ENCODE assay signal across 16 cellular contexts in the genomic region with DNA sequence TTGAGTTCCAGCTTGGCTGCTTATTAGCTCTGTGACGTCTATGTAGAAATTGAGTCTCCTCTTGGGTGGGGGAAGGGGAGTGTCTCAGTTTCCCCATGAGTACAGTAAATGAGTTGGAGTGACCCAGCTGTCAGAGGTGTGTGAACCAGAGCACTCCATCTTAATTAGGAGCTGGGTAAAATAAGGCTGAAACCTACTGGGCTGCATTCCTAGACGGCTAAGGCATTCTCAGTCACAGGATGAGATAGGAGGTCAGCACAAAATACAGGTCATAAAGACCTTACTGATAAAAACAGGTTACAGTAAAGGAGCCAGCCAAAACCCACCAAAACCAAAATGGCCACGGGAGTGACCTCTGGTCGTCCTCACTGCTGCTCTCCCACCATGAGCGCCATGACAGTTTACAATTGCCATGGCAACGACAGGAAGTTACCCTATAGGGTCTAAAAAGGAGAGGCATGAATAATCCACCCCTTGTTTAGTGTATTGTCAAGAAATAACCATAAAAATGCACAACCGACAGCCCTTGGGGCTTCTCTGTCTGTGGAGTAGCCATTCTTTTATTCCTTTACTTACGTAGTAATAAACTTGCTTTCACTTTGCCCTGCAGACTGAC.
"Had no signal": no experiment of that assay in that cellular context is flagged by ENCODE, and none has a peak within 500 bp of the region (broad histone marks: within the 10 kb centered on the region; RNA-seq: fewer than 3 reads in every experiment).

No MANE protein-coding gene starts in this region.

- H3K27me3 ChIP-seq: cardiac muscle cell, ovary, right lobe of liver, tibial nerve had no signal

- H3K4me3 ChIP-seq: cardiac muscle cell, ovary, right lobe of liver, tibial nerve had no signal

- H3K4me1 ChIP-seq: right lobe of liver had no signal

- ATAC-seq: effector memory CD8-positive, alpha-beta T cell; left lobe of liver; right lobe of liver had no signal

- H3K27ac ChIP-seq: cardiac muscle cell, ovary, right lobe of liver, tibial nerve had no signal

- H3K9me3 ChIP-seq: ovary, right lobe of liver, tibial nerve had no signal

- H3K36me3 ChIP-seq: cardiac muscle cell, ovary, right lobe of liver, tibial nerve had no signal

- DNase-seq: activated B cell treated with CpG ODN at 0.5 μM for 24 hours; activated CD4-positive, alpha-beta memory T cell treated with anti-CD3 and anti-CD28 coated beads for 36 hours; activated CD4-positive, alpha-beta T cell treated with anti-CD3 and anti-CD28 coated beads for 4 hours; activated naive CD4-positive, alpha-beta T cell treated with Interleukin-2 at 50 U/mL for 16 hours; activated naive CD8-positive, alpha-beta T cell treated with anti-CD3 and anti-CD28 coated beads, Interleukin-2, amount 10 ng/mL, durations not matched to agents 7 days and 5 days; activated T-cell treated with anti-CD3 and anti-CD28 coated beads for 4 hours; amygdala; effector memory CD8-positive, alpha-beta T cell; ovary; right lobe of liver; small intestine; stimulated activated CD4-positive, alpha-beta T cell treated with anti-CD3 and anti-CD28 coated beads, Interleukin-15, amount 100 ng/mL, for 24 hours; stimulated activated CD4-positive, alpha-beta T cell treated with anti-CD3 and anti-CD28 coated beads, Interleukin-2, amount 100 ng/mL, for 48 hours had no signal
